ENCODE assay signal across 1 cellular context in the genomic region with DNA sequence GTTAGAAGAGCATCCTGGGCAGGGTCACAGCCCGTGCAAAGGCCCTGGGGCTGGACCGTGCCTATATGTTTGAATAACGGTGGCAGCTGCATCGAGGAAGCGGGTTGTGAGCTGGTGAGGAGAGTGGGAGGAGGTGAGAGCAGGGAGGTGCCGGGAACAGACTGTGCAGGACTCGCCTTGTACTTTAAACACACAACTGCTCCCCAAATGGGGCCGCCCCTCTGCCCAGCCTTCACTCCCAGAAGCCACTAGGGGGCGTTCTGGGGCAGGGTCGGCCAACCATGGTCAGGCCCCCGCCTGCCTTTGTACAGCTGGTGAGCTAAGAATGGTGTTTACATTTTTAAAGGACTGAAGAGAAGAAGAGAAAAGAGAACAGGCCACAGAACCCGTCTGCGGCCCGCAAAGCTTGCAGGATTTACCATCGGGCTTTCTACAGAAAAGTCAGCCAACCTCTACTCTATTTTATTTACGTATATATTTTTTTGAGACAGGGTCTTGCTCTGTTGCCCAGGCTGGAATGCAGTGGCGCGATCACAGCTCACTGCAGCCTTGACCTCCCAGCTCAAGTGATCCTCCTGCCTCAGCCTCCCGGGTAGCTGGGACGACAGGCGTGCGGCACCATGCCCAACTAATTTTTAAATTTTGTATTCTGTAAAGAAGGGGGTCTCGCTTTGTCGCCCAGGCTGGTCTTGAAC.
TF ChIP-seq lines count a peak whose summit lies in the region.

No MANE protein-coding gene starts in this region.

TF ChIP-seq in K562, 482 proteins besides CTCF, POLR2A, EP300 and RAD21:
- TF ChIP-seq, protein P1, sequence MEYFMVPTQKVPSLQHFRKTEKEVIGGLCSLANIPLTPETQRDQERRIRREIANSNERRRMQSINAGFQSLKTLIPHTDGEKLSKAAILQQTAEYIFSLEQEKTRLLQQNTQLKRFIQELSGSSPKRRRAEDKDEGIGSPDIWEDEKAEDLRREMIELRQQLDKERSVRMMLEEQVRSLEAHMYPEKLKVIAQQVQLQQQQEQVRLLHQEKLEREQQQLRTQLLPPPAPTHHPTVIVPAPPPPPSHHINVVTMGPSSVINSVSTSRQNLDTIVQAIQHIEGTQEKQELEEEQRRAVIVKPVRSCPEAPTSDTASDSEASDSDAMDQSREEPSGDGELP (CRISPR knock-in tag; IDR thresholded peaks at IDR 0.05; ENCODE audit: borderline replicate concordance) = peak; percentile 91
- TF ChIP-seq, protein P2, sequence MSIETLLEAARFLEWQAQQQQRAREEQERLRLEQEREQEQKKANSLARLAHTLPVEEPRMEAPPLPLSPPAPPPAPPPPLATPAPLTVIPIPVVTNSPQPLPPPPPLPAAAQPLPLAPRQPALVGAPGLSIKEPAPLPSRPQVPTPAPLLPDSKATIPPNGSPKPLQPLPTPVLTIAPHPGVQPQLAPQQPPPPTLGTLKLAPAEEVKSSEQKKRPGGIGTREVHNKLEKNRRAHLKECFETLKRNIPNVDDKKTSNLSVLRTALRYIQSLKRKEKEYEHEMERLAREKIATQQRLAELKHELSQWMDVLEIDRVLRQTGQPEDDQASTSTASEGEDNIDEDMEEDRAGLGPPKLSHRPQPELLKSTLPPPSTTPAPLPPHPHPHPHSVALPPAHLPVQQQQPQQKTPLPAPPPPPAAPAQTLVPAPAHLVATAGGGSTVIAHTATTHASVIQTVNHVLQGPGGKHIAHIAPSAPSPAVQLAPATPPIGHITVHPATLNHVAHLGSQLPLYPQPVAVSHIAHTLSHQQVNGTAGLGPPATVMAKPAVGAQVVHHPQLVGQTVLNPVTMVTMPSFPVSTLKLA (conservative IDR thresholded peaks at IDR 0.05) = 0 out of 4 replicates have a peak, but pooled peaks of 1 of the 2 experiments have one; percentile 36
- TF ChIP-seq SP1 (CRISPR knock-in tag; IDR thresholded peaks at IDR 0.05) (0 out of 2 replicates have a peak, but pooled peaks have one; percentile 23), MAZ (CRISPR knock-in tag; conservative IDR thresholded peaks at IDR 0.05 in 1 of 2, IDR thresholded peaks at IDR 0.05 in 1 of 2) (peak in 1 of 2 experiments; percentile 80; a peak in 2 of 4 replicates), HDAC2 (IDR thresholded peaks at IDR 0.05) (peak; percentile 46; the same call in 1 of the 2 replicates), BCOR (IDR thresholded peaks at IDR 0.05) (peak; percentile 92), RCOR1 (IDR thresholded peaks at IDR 0.05; ENCODE audit: borderline replicate concordance in 1 of 2, low read depth in 2 of 2, low read length in 2 of 2) (peak in 1 of 2 experiments; percentile 48; a peak in 1 of 4 replicates), STAG1 (CRISPR knock-in tag; IDR thresholded peaks at IDR 0.05; ENCODE audit: borderline replicate concordance) (peak; percentile 44; the same call in 1 of the 2 replicates), CBX1 (IDR thresholded peaks at IDR 0.05; ENCODE audit: low read depth) (peak; percentile 21; the same call in 1 of the 2 replicates), SMC3 (conservative IDR thresholded peaks at IDR 0.05; ENCODE audit: insufficient read depth, low read depth, low read length) (peak; percentile 43; the same call in 1 of the 2 replicates), ZNF121 (CRISPR knock-in tag; conservative IDR thresholded peaks at IDR 0.05) (peak; percentile 89), RB1 (IDR thresholded peaks at IDR 0.05; ENCODE audit: low read depth) (peak; percentile 28; the same call in 1 of the 2 replicates), PTBP1 (IDR thresholded peaks at IDR 0.05; ENCODE audit: low read depth, low read length) (0 out of 2 replicates have a peak, but pooled peaks have one; percentile 58), ZBTB7A (IDR thresholded peaks at IDR 0.05; ENCODE audit: borderline replicate concordance, control insufficient read depth, low read depth, low read length) (0 out of 2 replicates have a peak, but pooled peaks have one; percentile 59), FOXK2 (conservative IDR thresholded peaks at IDR 0.05 in 1 of 2, IDR thresholded peaks at IDR 0.05 in 1 of 2; ENCODE audit: low read depth in 2 of 2) (peak; percentile 89), RBM25 (IDR thresholded peaks at IDR 0.05; ENCODE audit: low read depth, low read length, severe bottlenecking) (peak; percentile 86), KDM1A (IDR thresholded peaks at IDR 0.05) (peak; percentile 57 to 72), SMARCA5 (IDR thresholded peaks at IDR 0.05) (peak; percentile 96), CC2D1A (IDR thresholded peaks at IDR 0.05) (0 out of 2 replicates have a peak, but pooled peaks have one; percentile 38), CXXC5 (CRISPR knock-in tag; IDR thresholded peaks at IDR 0.05) (0 out of 2 replicates have a peak, but pooled peaks have one; percentile 14)
- TF ChIP-seq, protein P3, sequence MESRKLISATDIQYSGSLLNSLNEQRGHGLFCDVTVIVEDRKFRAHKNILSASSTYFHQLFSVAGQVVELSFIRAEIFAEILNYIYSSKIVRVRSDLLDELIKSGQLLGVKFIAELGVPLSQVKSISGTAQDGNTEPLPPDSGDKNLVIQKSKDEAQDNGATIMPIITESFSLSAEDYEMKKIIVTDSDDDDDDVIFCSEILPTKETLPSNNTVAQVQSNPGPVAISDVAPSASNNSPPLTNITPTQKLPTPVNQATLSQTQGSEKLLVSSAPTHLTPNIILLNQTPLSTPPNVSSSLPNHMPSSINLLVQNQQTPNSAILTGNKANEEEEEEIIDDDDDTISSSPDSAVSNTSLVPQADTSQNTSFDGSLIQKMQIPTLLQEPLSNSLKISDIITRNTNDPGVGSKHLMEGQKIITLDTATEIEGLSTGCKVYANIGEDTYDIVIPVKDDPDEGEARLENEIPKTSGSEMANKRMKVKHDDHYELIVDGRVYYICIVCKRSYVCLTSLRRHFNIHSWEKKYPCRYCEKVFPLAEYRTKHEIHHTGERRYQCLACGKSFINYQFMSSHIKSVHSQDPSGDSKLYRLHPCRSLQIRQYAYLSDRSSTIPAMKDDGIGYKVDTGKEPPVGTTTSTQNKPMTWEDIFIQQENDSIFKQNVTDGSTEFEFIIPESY (CRISPR knock-in tag; IDR thresholded peaks at IDR 0.05) = 0 out of 2 replicates have a peak, but pooled peaks have one; percentile 28
- TF ChIP-seq, protein P4, sequence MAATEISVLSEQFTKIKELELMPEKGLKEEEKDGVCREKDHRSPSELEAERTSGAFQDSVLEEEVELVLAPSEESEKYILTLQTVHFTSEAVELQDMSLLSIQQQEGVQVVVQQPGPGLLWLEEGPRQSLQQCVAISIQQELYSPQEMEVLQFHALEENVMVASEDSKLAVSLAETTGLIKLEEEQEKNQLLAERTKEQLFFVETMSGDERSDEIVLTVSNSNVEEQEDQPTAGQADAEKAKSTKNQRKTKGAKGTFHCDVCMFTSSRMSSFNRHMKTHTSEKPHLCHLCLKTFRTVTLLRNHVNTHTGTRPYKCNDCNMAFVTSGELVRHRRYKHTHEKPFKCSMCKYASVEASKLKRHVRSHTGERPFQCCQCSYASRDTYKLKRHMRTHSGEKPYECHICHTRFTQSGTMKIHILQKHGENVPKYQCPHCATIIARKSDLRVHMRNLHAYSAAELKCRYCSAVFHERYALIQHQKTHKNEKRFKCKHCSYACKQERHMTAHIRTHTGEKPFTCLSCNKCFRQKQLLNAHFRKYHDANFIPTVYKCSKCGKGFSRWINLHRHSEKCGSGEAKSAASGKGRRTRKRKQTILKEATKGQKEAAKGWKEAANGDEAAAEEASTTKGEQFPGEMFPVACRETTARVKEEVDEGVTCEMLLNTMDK (IDR thresholded peaks at IDR 0.05; ENCODE audit: borderline replicate concordance, insufficient read depth, low read depth, low read length, poor library complexity, severe bottlenecking) = peak; percentile 61
- TF ChIP-seq, protein P5, sequence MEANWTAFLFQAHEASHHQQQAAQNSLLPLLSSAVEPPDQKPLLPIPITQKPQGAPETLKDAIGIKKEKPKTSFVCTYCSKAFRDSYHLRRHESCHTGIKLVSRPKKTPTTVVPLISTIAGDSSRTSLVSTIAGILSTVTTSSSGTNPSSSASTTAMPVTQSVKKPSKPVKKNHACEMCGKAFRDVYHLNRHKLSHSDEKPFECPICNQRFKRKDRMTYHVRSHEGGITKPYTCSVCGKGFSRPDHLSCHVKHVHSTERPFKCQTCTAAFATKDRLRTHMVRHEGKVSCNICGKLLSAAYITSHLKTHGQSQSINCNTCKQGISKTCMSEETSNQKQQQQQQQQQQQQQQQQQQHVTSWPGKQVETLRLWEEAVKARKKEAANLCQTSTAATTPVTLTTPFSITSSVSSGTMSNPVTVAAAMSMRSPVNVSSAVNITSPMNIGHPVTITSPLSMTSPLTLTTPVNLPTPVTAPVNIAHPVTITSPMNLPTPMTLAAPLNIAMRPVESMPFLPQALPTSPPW (CRISPR knock-in tag; IDR thresholded peaks at IDR 0.05) = 0 out of 2 replicates have a peak, but pooled peaks have one; percentile 14
